In the genomic region with DNA sequence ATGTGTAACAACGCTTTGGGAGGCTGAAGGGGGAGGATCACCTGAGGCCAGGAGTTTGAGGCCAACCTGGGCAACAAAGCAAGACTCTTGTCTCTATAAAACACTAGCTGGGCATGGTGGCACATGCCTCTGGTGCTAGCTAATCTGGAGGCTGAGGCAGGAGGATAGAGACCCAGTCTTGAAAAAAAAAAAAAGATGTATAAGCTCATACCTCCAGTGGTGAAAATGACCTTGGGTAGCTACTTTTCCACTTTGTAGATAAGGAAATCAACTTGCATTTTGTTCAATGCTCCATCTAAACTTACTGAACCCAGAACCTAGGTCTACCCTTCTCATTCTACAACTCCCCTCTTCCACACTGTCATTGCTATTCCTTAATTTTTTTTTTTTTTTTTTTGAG, we compare ENCODE assay signal across 18 cellular contexts.
"Had no signal": no experiment of that assay in that cellular context is flagged by ENCODE, and none has a peak within 500 bp of the region (broad histone marks: within the 10 kb centered on the region; RNA-seq: fewer than 3 reads in every experiment).

No MANE protein-coding gene starts in this region.

- H3K9me3 ChIP-seq: adrenal gland, colonic mucosa, heart right ventricle, pancreas had no signal

- H3K27me3 ChIP-seq: adrenal gland, colonic mucosa, heart right ventricle, pancreas had no signal

- H3K27ac Mint-ChIP-seq: activated B cell treated with CpG ODN at 0.5 μM for 24 hours; activated CD8-positive, alpha-beta T cell treated with anti-CD3 and anti-CD28 coated beads for 36 hours; stimulated activated memory B cell treated with anti-CD40 and anti-IgM and Interleukin-4, amounts not matched to agents 10 μg/mL and 1 μg/mL and 100 μg/mL, for 72 hours; T-helper 17 cell had no signal

- DNase-seq: activated B cell treated with CpG ODN at 0.5 μM for 24 hours; activated CD4-positive, alpha-beta T cell treated with anti-CD3 and anti-CD28 coated beads for 48 hours; activated CD8-positive, alpha-beta memory T cell treated with anti-CD3 and anti-CD28 coated beads, Interleukin-2, amount 50 U/mL, for 4 hours; activated CD8-positive, alpha-beta T cell treated with anti-CD3 and anti-CD28 coated beads for 36 hours; activated effector memory CD4-positive, alpha-beta T cell treated with anti-CD3 and anti-CD28 coated beads, Interleukin-2, amount 50 U/mL, for 16 hours; activated T-cell treated with anti-CD3 and anti-CD28 coated beads, Interleukin-2, amount 50 U/mL, for 48 hours; colonic mucosa; effector CD4-positive, alpha-beta T cell; heart right ventricle; mammary epithelial cell; pancreas; stimulated activated CD4-positive, alpha-beta T cell treated with anti-CD3 and anti-CD28 coated beads, Interleukin-2, amount 100 ng/mL, for 48 hours; T-helper 17 cell had no signal

- ATAC-seq: activated CD8-positive, alpha-beta T cell treated with anti-CD3 and anti-CD28 coated beads for 36 hours; stimulated activated memory B cell treated with anti-CD40 and anti-IgM and Interleukin-4, amounts not matched to agents 10 μg/mL and 1 μg/mL and 100 μg/mL, for 72 hours had no signal

- H3K27me3 Mint-ChIP-seq: activated B cell treated with CpG ODN at 0.5 μM for 24 hours; activated CD8-positive, alpha-beta T cell treated with anti-CD3 and anti-CD28 coated beads for 36 hours; activated naive CD4-positive, alpha-beta T cell treated with anti-CD3 and anti-CD28 coated beads, Interleukin-2, amount 50 U/mL, for 24 hours; stimulated activated memory B cell treated with anti-CD40 and anti-IgM and Interleukin-4, amounts not matched to agents 10 μg/mL and 1 μg/mL and 100 μg/mL, for 72 hours; T-helper 17 cell had no signal

- H3K27ac ChIP-seq: colonic mucosa, heart right ventricle, pancreas had no signal

- H3K36me3 ChIP-seq: colonic mucosa had no signal

- H3K4me3 Mint-ChIP-seq: activated B cell treated with CpG ODN at 0.5 μM for 24 hours; activated CD8-positive, alpha-beta T cell treated with anti-CD3 and anti-CD28 coated beads for 36 hours; activated naive CD4-positive, alpha-beta T cell treated with anti-CD3 and anti-CD28 coated beads, Interleukin-2, amount 50 U/mL, for 24 hours; stimulated activated memory B cell treated with anti-CD40 and anti-IgM and Interleukin-4, amounts not matched to agents 10 μg/mL and 1 μg/mL and 100 μg/mL, for 72 hours; T-helper 17 cell had no signal

- H3K4me3 ChIP-seq: adrenal gland, colonic mucosa, heart right ventricle, pancreas had no signal

- H3K4me1 ChIP-seq: colonic mucosa had no signal

- FAIRE-seq: frontal cortex, islet of Langerhans, pancreas had no signal
